8 cellular contexts compared by ENCODE assay signal in the genomic region with DNA sequence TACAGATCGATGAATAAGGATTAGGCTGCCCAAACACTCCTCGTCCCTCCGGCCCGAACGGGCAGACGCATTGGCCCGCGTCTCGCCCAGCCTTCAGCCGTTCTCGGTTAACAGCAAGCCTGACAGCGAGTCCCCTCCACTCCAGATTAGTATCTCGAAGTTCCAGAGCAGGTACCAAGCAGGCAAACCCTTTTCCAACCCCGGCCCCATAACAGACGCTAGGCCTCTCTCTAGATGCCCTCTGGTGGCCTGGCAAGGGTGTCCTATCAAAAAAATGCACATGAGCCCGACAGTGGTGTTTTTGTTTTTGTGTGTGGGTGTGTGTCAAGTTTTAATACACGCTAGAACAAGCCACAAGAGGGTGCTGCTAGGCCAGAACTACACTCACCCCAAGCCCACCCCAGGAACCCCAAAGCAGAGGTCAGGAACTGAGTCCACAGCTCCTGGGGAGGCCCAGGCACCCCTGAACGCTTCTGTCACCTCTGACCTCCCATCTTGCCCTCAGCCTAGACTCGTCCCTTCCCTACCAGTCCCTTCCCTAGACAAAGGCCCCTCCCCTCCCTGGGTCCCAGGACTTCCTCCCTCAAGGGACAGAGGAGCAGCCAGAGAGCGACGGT. TPM values are rescaled to one million over a fixed set of nuclear protein-coding genes. Genes with fewer than 3 reads are reported as not detected.
DNase-seq lines count a peak whose midpoint lies in the region; ATAC-seq and TF ChIP-seq lines count a peak whose summit lies in the region.

No MANE protein-coding gene starts in this region.

- POLR2A ChIA-PET in Caco-2 (lab: Charles Lee): interaction anchor here (0.6 to 1.2 kb wide), 2 partner anchors 10 to 38 kb away, joined by 3 read pairs; a partner anchor contains a TSS
- POLR2A ChIA-PET in naive thymus-derived CD8-positive, alpha-beta T cell (lab: Charles Lee): interaction anchor here (1.0 to 6.6 kb wide), 13 partner anchors 9 to 241 kb away, joined by 3 to 59 read pairs (median 6); a partner anchor contains a TSS

- no peaks in the 10 kb centered on the region for H3K27me3 Mint-ChIP-seq in Caco-2 (ENCODE audit: insufficient read depth, unreplicated experiment)
- H3K27me3 Mint-ChIP-seq in activated T-cell treated with anti-CD3 and anti-CD28 coated beads, Interleukin-2, amount 50 U/mL, for 72 hours (ENCODE audit: low read depth): no peaks in the 10 kb centered on the region
- H3K27me3 Mint-ChIP-seq in naive thymus-derived CD8-positive, alpha-beta T cell: peaks cover 0 to 10% (median 0%) of the 10 kb centered on the region in 5 donors

- BruUV-seq in Caco-2 (replicated peaks; lab: Mats Ljungman, UMichigan): no TSS peak

- H3K4me1 ChIP-seq in Caco-2 (peaks cover 8% of the 10 kb centered on the region; the same call in 1 of the 2 replicates), stomach smooth muscle (ENCODE audit: control insufficient read depth, insufficient read depth, low read length) (peaks cover 57% of the 10 kb centered on the region)

- H3K27ac Mint-ChIP-seq in Caco-2 (ENCODE audit: unreplicated experiment): peak overlapping the region; percentile 99
- H3K27ac Mint-ChIP-seq in activated T-cell treated with anti-CD3 and anti-CD28 coated beads, Interleukin-2, amount 50 U/mL, for 72 hours: peak overlapping the region; percentile 98
- peak overlapping the region; percentile 97 to 100 (median 100) for H3K27ac Mint-ChIP-seq in naive thymus-derived CD8-positive, alpha-beta T cell

- H3K36me3 ChIP-seq in Caco-2 (ENCODE audit: control insufficient read depth, insufficient read depth, low read length) (peaks cover 10% of the 10 kb centered on the region), stomach smooth muscle (ENCODE audit: control insufficient read depth in 2 of 2, insufficient read depth in 2 of 2, low read length in 2 of 2) (peaks cover 25 to 46% of the 10 kb centered on the region in 2 donors)

- H3K4me3 ChIP-seq in Caco-2 (ENCODE audit: low read depth, low read length) (peak overlapping the region; percentile 67), stomach smooth muscle (ENCODE audit: low read length in 2 of 2) (peak overlapping the region; percentile 65 to 99)

- peak; percentile 54 to 71 for TF ChIP-seq CTCF in Caco-2 (IDR thresholded peaks at IDR 0.05; ENCODE audit: insufficient read depth in 1 of 2, low read depth in 1 of 2, low read length in 1 of 2, severe bottlenecking in 1 of 2, unreplicated experiment in 1 of 2)

- H3K9me3 Mint-ChIP-seq in Caco-2 (ENCODE audit: unreplicated experiment): no peaks in the 10 kb centered on the region
- no peaks in the 10 kb centered on the region for H3K9me3 Mint-ChIP-seq in activated T-cell treated with anti-CD3 and anti-CD28 coated beads, Interleukin-2, amount 50 U/mL, for 72 hours
- no peaks in the 10 kb centered on the region for H3K9me3 Mint-ChIP-seq in naive thymus-derived CD8-positive, alpha-beta T cell

- H3K9me3 ChIP-seq in Caco-2 (no peaks in the 10 kb centered on the region), stomach smooth muscle (ENCODE audit: control insufficient read depth in 2 of 2, low read length in 2 of 2) (no peaks in the 10 kb centered on the region)

- peak overlapping the region; percentile 87 for H3K4me3 Mint-ChIP-seq in Caco-2 (ENCODE audit: unreplicated experiment)
- peak overlapping the region; percentile 97 for H3K4me3 Mint-ChIP-seq in activated T-cell treated with anti-CD3 and anti-CD28 coated beads, Interleukin-2, amount 50 U/mL, for 72 hours
- peak overlapping the region; percentile 91 to 99 (median 97) for H3K4me3 Mint-ChIP-seq in naive thymus-derived CD8-positive, alpha-beta T cell

- peak overlapping the region; percentile 95 for H3K27ac ChIP-seq in stomach smooth muscle (ENCODE audit: low read length)

- intact Hi-C loops in Caco-2 (cut with micrococcal nuclease; ENCODE audit: unreplicated experiment): loop anchor here (1.0 to 5.0 kb wide), 6 partner anchors 8 to 178 kb away; no protein-coding TSS in a partner anchor

- CTCF ChIA-PET in Caco-2 (lab: Charles Lee): interaction anchor here (1.1 to 2.6 kb wide), 6 partner anchors 10 to 178 kb away, joined by 5 to 12 read pairs (median 6); a partner anchor contains a TSS

- DNase-seq in Caco-2: peak; percentile 69 to 75
- peak; percentile 52 for DNase-seq in HK-2 (ENCODE audit: unreplicated experiment)
- peak; percentile 77 for DNase-seq in NOMO-1 treated with dmso at 0.1 percent for 144 hours (lab: John Stamatoyannopoulos, UW; ENCODE audit: unreplicated experiment)
- DNase-seq in activated T-cell treated with anti-CD3 and anti-CD28 coated beads, Interleukin-2, amount 50 U/mL, for 72 hours: peak; percentile 76 to 82
- DNase-seq in fibroblast of gingiva (ENCODE audit: low read depth): peak; percentile 77
- DNase-seq in naive thymus-derived CD8-positive, alpha-beta T cell: peak; percentile 46 to 91 (median 77)

- H3K27me3 ChIP-seq in Caco-2 (replicated peaks; ENCODE audit: control insufficient read depth, insufficient read depth, low read length): no peaks in the 10 kb centered on the region
- no peaks in the 10 kb centered on the region for H3K27me3 ChIP-seq in stomach smooth muscle (ENCODE audit: control insufficient read depth in 1 of 2, insufficient read depth in 2 of 2, low read length in 2 of 2)

- ATAC-seq in GM19452 (IDR thresholded peaks at IDR 0.05; ENCODE audit: unreplicated experiment): peak; percentile 47
- ATAC-seq in activated T-cell treated with anti-CD3 and anti-CD28 coated beads, Interleukin-2, amount 50 U/mL, for 72 hours (replicated peaks in 1 of 2): peak; percentile 68 to 70
- ATAC-seq in naive thymus-derived CD8-positive, alpha-beta T cell: peak; percentile 65 to 72

- peaks cover 62% of the 10 kb centered on the region for H3K36me3 Mint-ChIP-seq in Caco-2 (ENCODE audit: insufficient read depth, unreplicated experiment)
- peaks cover 2 to 3% of the 10 kb centered on the region in 2 donors for H3K36me3 Mint-ChIP-seq in activated T-cell treated with anti-CD3 and anti-CD28 coated beads, Interleukin-2, amount 50 U/mL, for 72 hours (ENCODE audit: insufficient read depth in 2 of 2)
- peaks cover 0 to 20% (median 0%) of the 10 kb centered on the region in 3 donors for H3K36me3 Mint-ChIP-seq in naive thymus-derived CD8-positive, alpha-beta T cell

- H3K9ac ChIP-seq in stomach smooth muscle (ENCODE audit: low read length in 2 of 2): peak overlapping the region; percentile 77 to 83

- peaks cover 20% of the 10 kb centered on the region for H3K4me1 Mint-ChIP-seq in Caco-2 (ENCODE audit: low read depth, unreplicated experiment)
- peaks cover 34% of the 10 kb centered on the region for H3K4me1 Mint-ChIP-seq in activated T-cell treated with anti-CD3 and anti-CD28 coated beads, Interleukin-2, amount 50 U/mL, for 72 hours (ENCODE audit: low read depth)
- H3K4me1 Mint-ChIP-seq in naive thymus-derived CD8-positive, alpha-beta T cell: peaks cover 19 to 48% (median 47%) of the 10 kb centered on the region in 4 donors

RNA-seq across cellular contexts. Expression of a gene that starts 0.7 kb away (rescaled TPM):
- total RNA-seq in Caco-2 (2022): 99.9 and 100.0 TPM in 2 replicates
- total RNA-seq in activated T-cell treated with anti-CD3 and anti-CD28 coated beads, Interleukin-2, amount 50 U/mL, for 72 hours: 10 to 100 TPM; 83.8 to 91.6 TPM
- 100 to 1,000 TPM; 166 to 172 TPM for total RNA-seq in naive thymus-derived CD8-positive, alpha-beta T cell
- 100 to 1,000 TPM in 2 of 3 donors, 10 to 100 TPM in 1; 97.8 to 111 (median 108) TPM for polyA plus RNA-seq in naive thymus-derived CD8-positive, alpha-beta T cell

RNA-seq across cellular contexts. Expression of a gene that starts 8.9 kb away (rescaled TPM):
- total RNA-seq in Caco-2 (2022): 72.8 and 76.7 TPM in 2 replicates
- total RNA-seq in activated T-cell treated with anti-CD3 and anti-CD28 coated beads, Interleukin-2, amount 50 U/mL, for 72 hours: 10 to 100 TPM in 1 of 2 donors, 1 to 10 TPM in 1; 4.6 to 10.2 TPM
- under 1 TPM in 1 of 2 experiments, not detected in 1; 0.80 TPM for total RNA-seq in naive thymus-derived CD8-positive, alpha-beta T cell
- under 1 TPM in 1 of 3 donors, not detected in 2; 0.25 TPM for polyA plus RNA-seq in naive thymus-derived CD8-positive, alpha-beta T cell

RNA-seq across cellular contexts. Expression of a gene that starts 37.4 kb away (rescaled TPM):
- total RNA-seq in Caco-2 (2022): 42.2 and 43.7 TPM in 2 replicates
- 100 to 1,000 TPM; 306 to 397 TPM for total RNA-seq in activated T-cell treated with anti-CD3 and anti-CD28 coated beads, Interleukin-2, amount 50 U/mL, for 72 hours
- 100 to 1,000 TPM in 1 of 2 experiments, 10 to 100 TPM in 1; 98.9 to 101 TPM for total RNA-seq in naive thymus-derived CD8-positive, alpha-beta T cell
- polyA plus RNA-seq in naive thymus-derived CD8-positive, alpha-beta T cell: 10 to 100 TPM; 20.7 to 25.4 (median 24.4) TPM

Comparison
In these comparisons a context has a peak if more than half of its experiments do, and no peak if none do; other contexts are left out.
1. Peak in every context shown above with its lines: DNase-seq, ATAC-seq, H3K4me3 ChIP-seq and H3K27ac ChIP-seq.